16 cellular contexts compared by ENCODE assay signal in genomic region chr5:157198277-157199058, GRCh38. TPM values are rescaled to one million over a fixed set of nuclear protein-coding genes. Genes with fewer than 3 reads are reported as not detected.
A peak's percentile ranks its signal among the peaks of the same experiment; 100 is the strongest.
DNase-seq lines count a peak whose midpoint lies in the region; ATAC-seq and TF ChIP-seq lines count a peak whose summit lies in the region.
"Had no signal": no experiment of that assay in that cellular context is flagged by ENCODE, and none has a peak within 500 bp of the region (broad histone marks: within the 10 kb centered on the region; RNA-seq: fewer than 3 reads in every experiment).

No MANE protein-coding gene starts in this region.

- peaks cover 95% of the 10 kb centered on the region for H3K4me1 ChIP-seq in effector memory CD4-positive, alpha-beta T cell (ENCODE audit: control insufficient read depth, insufficient read depth, low read length, poor library complexity, severe bottlenecking)
- no peaks in the 10 kb centered on the region for H3K4me1 ChIP-seq in upper lobe of right lung
- H3K4me1 ChIP-seq: body of pancreas, pancreas had no signal

- intact Hi-C loops in upper lobe of right lung (cut with DNase I) = no loop called here
- intact Hi-C loops in left colon (cut with DNase I, micrococcal nuclease) = no loop called here

- no peak for TF ChIP-seq CTCF in upper lobe of right lung (IDR thresholded peaks at IDR 0.05)

- peak overlapping the region; percentile 89 for H3K27ac Mint-ChIP-seq in activated CD4-positive, alpha-beta memory T cell treated with anti-CD3 and anti-CD28 coated beads, Interleukin-2, amount 10 ng/mL, durations not matched to agents 7 days and 5 days
- H3K27ac Mint-ChIP-seq: WTC11 had no signal

- peaks cover 30% of the 10 kb centered on the region for H3K36me3 ChIP-seq in effector memory CD4-positive, alpha-beta T cell (ENCODE audit: control insufficient read depth, insufficient read depth, low read length)
- H3K36me3 ChIP-seq in upper lobe of right lung = no peaks in the 10 kb centered on the region
- H3K36me3 ChIP-seq: heart right ventricle, pancreas had no signal

- H3K27me3 ChIP-seq in effector memory CD4-positive, alpha-beta T cell (replicated peaks; ENCODE audit: control insufficient read depth, insufficient read depth, low read length, poor library complexity, severe bottlenecking) = no peaks in the 10 kb centered on the region
- no peaks in the 10 kb centered on the region for H3K27me3 ChIP-seq in upper lobe of right lung
- H3K27me3 ChIP-seq: body of pancreas, pancreas, testis had no signal

- peaks cover 86% of the 10 kb centered on the region for H3K36me3 Mint-ChIP-seq in activated CD4-positive, alpha-beta memory T cell treated with anti-CD3 and anti-CD28 coated beads, Interleukin-2, amount 10 ng/mL, durations not matched to agents 7 days and 5 days (ENCODE audit: low read depth)
- H3K36me3 Mint-ChIP-seq: WTC11 had no signal

- H3K27me3 Mint-ChIP-seq in activated CD4-positive, alpha-beta memory T cell treated with anti-CD3 and anti-CD28 coated beads, Interleukin-2, amount 10 ng/mL, durations not matched to agents 7 days and 5 days = no peaks in the 10 kb centered on the region

- no peaks in the 10 kb centered on the region for H3K9me3 ChIP-seq in effector memory CD4-positive, alpha-beta T cell (ENCODE audit: control insufficient read depth, low read length)
- H3K9me3 ChIP-seq in upper lobe of right lung = no peaks in the 10 kb centered on the region
- H3K9me3 ChIP-seq: body of pancreas, heart right ventricle, pancreas, testis had no signal

- no peaks in the 10 kb centered on the region for H3K9me3 Mint-ChIP-seq in activated CD4-positive, alpha-beta memory T cell treated with anti-CD3 and anti-CD28 coated beads, Interleukin-2, amount 10 ng/mL, durations not matched to agents 7 days and 5 days
- H3K9me3 Mint-ChIP-seq: WTC11 had no signal

- CTCF ChIA-PET in activated CD4-positive, alpha-beta memory T cell treated with anti-CD3 and anti-CD28 coated beads, Interleukin-2, amount 10 ng/mL, durations not matched to agents 7 days and 5 days (lab: Charles Lee) = interaction anchor here (1.1 to 2.0 kb wide), 2 partner anchors 49 to 111 kb away, joined by 3 to 9 read pairs; no protein-coding TSS in a partner anchor

- H3K4me3 Mint-ChIP-seq in activated CD4-positive, alpha-beta memory T cell treated with anti-CD3 and anti-CD28 coated beads, Interleukin-2, amount 10 ng/mL, durations not matched to agents 7 days and 5 days = peak overlapping the region; percentile 55
- H3K4me3 Mint-ChIP-seq: WTC11 had no signal

- POLR2A ChIA-PET in activated CD4-positive, alpha-beta memory T cell treated with anti-CD3 and anti-CD28 coated beads, Interleukin-2, amount 10 ng/mL, durations not matched to agents 7 days and 5 days (lab: Charles Lee) = interaction anchor here (0.7 to 14.6 kb wide), 14 partner anchors 10 to 397 kb away, joined by 3 to 284 read pairs (median 6); partner anchors contain the start of genes ITK and MED7

- peaks cover 94% of the 10 kb centered on the region for H3K4me1 Mint-ChIP-seq in activated CD4-positive, alpha-beta memory T cell treated with anti-CD3 and anti-CD28 coated beads, Interleukin-2, amount 10 ng/mL, durations not matched to agents 7 days and 5 days
- H3K4me1 Mint-ChIP-seq: WTC11 had no signal

- DNase-seq in activated T-cell treated with anti-CD3 and anti-CD28 coated beads, Interleukin-2, amount 50 U/mL, for 1 hour = peak; percentile 65
- DNase-seq in activated T-cell treated with anti-CD3 and anti-CD28 coated beads for 4 hours (no peak), upper lobe of right lung (no peak), left colon (no peak), NAMALWA (ENCODE audit: low spot score) (no peak), DMS114 treated with DMSO at 0.1 percent for 48 hours (lab: John Stamatoyannopoulos, UW; ENCODE audit: unreplicated experiment) (no peak)
- DNase-seq in activated CD4-positive, alpha-beta memory T cell treated with anti-CD3 and anti-CD28 coated beads, Interleukin-2, amount 10 ng/mL, durations not matched to agents 7 days and 5 days = peak; percentile 58
- DNase-seq in effector memory CD4-positive, alpha-beta T cell = peak; percentile 24 to 67 (median 43)
- DNase-seq: body of pancreas, heart right ventricle, MM.1S, NCI-H226, pancreas, testis had no signal

- H3K4me3 ChIP-seq in effector memory CD4-positive, alpha-beta T cell (ENCODE audit: insufficient read depth, low read depth, low read length, poor library complexity, severe bottlenecking) = peak overlapping the region; percentile 13
- no peak overlapping the region for H3K4me3 ChIP-seq in upper lobe of right lung
- H3K4me3 ChIP-seq: body of pancreas, heart right ventricle, lung, pancreas, testis had no signal

- H3K27ac ChIP-seq in effector memory CD4-positive, alpha-beta T cell (ENCODE audit: insufficient read depth, low read length, poor library complexity, severe bottlenecking) = peak overlapping the region; percentile 78
- no peak overlapping the region for H3K27ac ChIP-seq in upper lobe of right lung
- H3K27ac ChIP-seq: body of pancreas, heart right ventricle, pancreas, testis had no signal

- ATAC-seq in upper lobe of right lung (peak; percentile 26), left colon (no peak)
- ATAC-seq: body of pancreas, heart right ventricle, pancreas, WTC11 had no signal

RNA-seq across cellular contexts. Expression of gene ITK, which starts 17.8 kb away (rescaled TPM):
- total RNA-seq in activated CD4-positive, alpha-beta memory T cell treated with anti-CD3 and anti-CD28 coated beads, Interleukin-2, amount 10 ng/mL, durations not matched to agents 7 days and 5 days = 100 to 1,000 TPM; 247 to 249 TPM
- total RNA-seq in upper lobe of right lung = 8.1 TPM
- 1 to 10 TPM; 1.5 to 1.7 TPM for total RNA-seq in left colon

RNA-seq across cellular contexts. Expression of gene GARIN3, which starts 32.4 kb away (rescaled TPM):
- total RNA-seq in activated CD4-positive, alpha-beta memory T cell treated with anti-CD3 and anti-CD28 coated beads, Interleukin-2, amount 10 ng/mL, durations not matched to agents 7 days and 5 days = under 1 TPM in 1 of 2 experiments, not detected in 1; 0.13 TPM
- total RNA-seq in upper lobe of right lung (not detected), left colon (not detected)
- total RNA-seq: body of pancreas, heart right ventricle, lung, pancreas, WTC11 had no signal

RNA-seq across cellular contexts. Expression of gene MED7, which starts 55.8 kb away (rescaled TPM):
- total RNA-seq in activated CD4-positive, alpha-beta memory T cell treated with anti-CD3 and anti-CD28 coated beads, Interleukin-2, amount 10 ng/mL, durations not matched to agents 7 days and 5 days = 10 to 100 TPM; 16.8 to 17.7 TPM
- total RNA-seq in upper lobe of right lung = 10.4 TPM
- 10 to 100 TPM in 1 of 2 donors, 1 to 10 TPM in 1; 8.7 to 12.8 TPM for total RNA-seq in left colon

Comparison
In these comparisons a context has a peak if more than half of its experiments do, and no peak if none do; other contexts are left out.
1. DNase-seq: peak in activated T-cell treated with anti-CD3 and anti-CD28 coated beads, Interleukin-2, amount 50 U/mL, for 1 hour (single experiment), activated CD4-positive, alpha-beta memory T cell treated with anti-CD3 and anti-CD28 coated beads, Interleukin-2, amount 10 ng/mL, durations not matched to agents 7 days and 5 days (single experiment) and effector memory CD4-positive, alpha-beta T cell (3 of 3); none in activated T-cell treated with anti-CD3 and anti-CD28 coated beads for 4 hours (single experiment), upper lobe of right lung (single experiment), left colon (0 of 2), NAMALWA (single experiment) and DMS114 treated with DMSO at 0.1 percent for 48 hours (single experiment).
2. RNA of gene ITK, which starts 17.8 kb away (total RNA-seq): 247 to 249 TPM in activated CD4-positive, alpha-beta memory T cell treated with anti-CD3 and anti-CD28 coated beads, Interleukin-2, amount 10 ng/mL, durations not matched to agents 7 days and 5 days; 8.1 TPM in upper lobe of right lung (single experiment) and 1.5 to 1.7 TPM in left colon; every median in the first group is over 10 times any median in the second.